ENCODE assay signal across 9 cellular contexts in the genomic region with DNA sequence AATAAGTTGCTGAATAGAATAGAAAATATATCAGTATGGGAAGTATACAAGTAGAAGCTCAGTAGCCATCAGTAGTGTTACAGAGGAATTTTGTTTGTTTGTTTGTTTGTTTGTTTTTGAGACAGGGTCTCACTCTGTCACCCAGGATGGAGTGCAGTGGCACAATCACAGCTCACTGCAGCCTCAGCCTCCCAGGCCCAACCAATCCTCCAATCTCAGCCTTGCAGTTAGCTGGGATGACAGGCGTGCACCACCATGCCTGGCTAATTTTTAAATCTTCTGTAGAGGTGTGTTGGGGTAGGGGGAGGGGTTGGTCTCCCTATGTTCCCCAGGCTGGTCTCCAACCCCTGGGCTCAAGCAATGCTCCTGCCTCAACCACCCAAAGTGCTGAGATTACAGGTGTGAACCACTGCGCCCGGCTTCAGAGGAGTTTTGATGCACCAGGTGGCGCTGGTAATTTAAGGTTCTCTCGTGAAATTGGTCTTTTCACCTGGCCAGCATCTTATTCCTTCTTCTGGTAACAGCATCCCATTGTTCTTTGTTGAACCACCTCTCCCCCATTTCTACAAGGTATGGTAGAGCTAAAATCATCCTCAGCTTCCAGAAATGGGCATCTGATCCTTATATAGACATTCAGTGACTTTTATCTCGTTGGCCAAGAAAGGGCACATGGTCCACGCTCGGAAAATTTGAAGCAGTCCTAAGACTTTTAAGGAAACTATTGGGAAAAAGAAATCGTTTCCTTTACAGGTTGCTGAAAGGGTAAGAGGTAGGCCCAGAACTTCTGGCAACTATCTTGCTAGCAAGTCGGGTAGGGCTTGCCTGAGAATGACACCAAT.
A peak's percentile ranks its signal among the peaks of the same experiment; 100 is the strongest.
DNase-seq lines count a peak whose midpoint lies in the region; ATAC-seq and TF ChIP-seq lines count a peak whose summit lies in the region.
"Had no signal": no experiment of that assay in that cellular context is flagged by ENCODE, and none has a peak within 500 bp of the region (broad histone marks: within the 10 kb centered on the region; RNA-seq: fewer than 3 reads in every experiment).

No MANE protein-coding gene starts in this region.

- H2AFZ ChIP-seq in osteoblast (ENCODE audit: low read length) = no peak overlapping the region

- peaks cover 10% of the 10 kb centered on the region for H3K9me3 Mint-ChIP-seq in activated T-helper 17 cell treated with anti-CD3 and anti-CD28 coated beads, Interleukin-2, amount 50 U/mL, for 72 hours

- no peaks in the 10 kb centered on the region for H4K20me1 ChIP-seq in osteoblast (ENCODE audit: insufficient read depth, low read length)

- peaks cover 5% of the 10 kb centered on the region for H3K4me1 Mint-ChIP-seq in activated T-helper 17 cell treated with anti-CD3 and anti-CD28 coated beads, Interleukin-2, amount 50 U/mL, for 72 hours

- ATAC-seq in HG02610 (IDR thresholded peaks at IDR 0.05; ENCODE audit: unreplicated experiment) (peak; percentile 73), HG03039 (IDR thresholded peaks at IDR 0.05; ENCODE audit: unreplicated experiment) (no peak)
- peak; percentile 73 for ATAC-seq in activated T-helper 17 cell treated with anti-CD3 and anti-CD28 coated beads, Interleukin-2, amount 50 U/mL, for 72 hours (replicated peaks)

- H3K27ac ChIP-seq in osteoblast (ENCODE audit: low read depth, low read length) = no peak overlapping the region

- H3K4me3 ChIP-seq in osteoblast (ENCODE audit: insufficient read depth, low read length) = no peak overlapping the region

- H3K4me2 ChIP-seq in osteoblast (ENCODE audit: insufficient read depth, low read length) = no peak overlapping the region

- no peaks in the 10 kb centered on the region for H3K36me3 ChIP-seq in osteoblast (ENCODE audit: insufficient read depth, low read length)

- TF ChIP-seq CTCF in GM13976 (IDR thresholded peaks at IDR 0.05; ENCODE audit: borderline replicate concordance, control extremely low read depth, extremely low read depth, insufficient read depth, missing control alignments) (peak; percentile 52), osteoblast (IDR thresholded peaks at IDR 0.05; ENCODE audit: extremely low read depth, low read depth, low read length) (no peak)

- H3K27me3 ChIP-seq in osteoblast (ENCODE audit: insufficient read depth, low read length) = no peaks in the 10 kb centered on the region

- H3K4me3 Mint-ChIP-seq in activated T-helper 17 cell treated with anti-CD3 and anti-CD28 coated beads, Interleukin-2, amount 50 U/mL, for 72 hours = no peak overlapping the region
- H3K4me3 Mint-ChIP-seq: T-helper 1 cell treated with Interleukin-12 subunit alpha and Interleukin-12 subunit beta and Interleukin-4 antibody, amounts not matched to agents 30 μg/mL and 1 μg/mL, for 36 hours had no signal

- in situ Hi-C loops in GM13976 (cut with MboI; ENCODE audit: low sequenced_read_pairs, unreplicated experiment) = loop anchor here (10.0 kb wide), 2 partner anchors 121 to 159 kb away; partner anchors contain the start of gene ARRDC3

- H3K27me3 Mint-ChIP-seq in activated T-helper 17 cell treated with anti-CD3 and anti-CD28 coated beads, Interleukin-2, amount 50 U/mL, for 72 hours = peaks cover 3% of the 10 kb centered on the region

- no peaks in the 10 kb centered on the region for H3K36me3 Mint-ChIP-seq in activated T-helper 17 cell treated with anti-CD3 and anti-CD28 coated beads, Interleukin-2, amount 50 U/mL, for 72 hours (ENCODE audit: low read depth)

- H3K27ac Mint-ChIP-seq in activated T-helper 17 cell treated with anti-CD3 and anti-CD28 coated beads, Interleukin-2, amount 50 U/mL, for 72 hours = no peak overlapping the region
- H3K27ac Mint-ChIP-seq: T-helper 1 cell treated with Interleukin-12 subunit alpha and Interleukin-12 subunit beta and Interleukin-4 antibody, amounts not matched to agents 30 μg/mL and 1 μg/mL, for 36 hours had no signal

- H3K4me1 ChIP-seq in osteoblast (ENCODE audit: insufficient read depth, low read length) = peaks cover 15% of the 10 kb centered on the region

- no peaks in the 10 kb centered on the region for H3K9me3 ChIP-seq in osteoblast (ENCODE audit: low read depth, low read length)

- peak; percentile 42 for DNase-seq in GM13976 (ENCODE audit: low spot score)
- peak; percentile 11 for DNase-seq in OCI-M1 (lab: John Stamatoyannopoulos, UW)
- peak; percentile 53 for DNase-seq in iPS DF 4.7 (ENCODE audit: extremely low read depth, low spot score)
- peak; percentile 28 for DNase-seq in stimulated activated CD8-positive, alpha-beta memory T cell treated with anti-CD3 and anti-CD28 coated beads, Interleukin-12 subunit alpha, Interleukin-12 subunit beta, amount 100 ng/mL, for 4 hours (ENCODE audit: low read depth)
- DNase-seq in osteoblast (ENCODE audit: insufficient read length, low spot score, missing footprints) = no peak

- H3K79me2 ChIP-seq in osteoblast (ENCODE audit: insufficient read depth, low read length) = no peaks in the 10 kb centered on the region
